Comparison of ENCODE assay signal across 1 cellular context in genomic region chr4:8547108-8547911, GRCh38.
A peak's percentile ranks its signal among the peaks of the same experiment; 100 is the strongest.
TF ChIP-seq lines count a peak whose summit lies in the region.

No MANE protein-coding gene starts in this region.

TF ChIP-seq in K562, 482 proteins besides CTCF, POLR2A, EP300 and RAD21 (continued from another document and continues in another):
- TF ChIP-seq, protein P1, sequence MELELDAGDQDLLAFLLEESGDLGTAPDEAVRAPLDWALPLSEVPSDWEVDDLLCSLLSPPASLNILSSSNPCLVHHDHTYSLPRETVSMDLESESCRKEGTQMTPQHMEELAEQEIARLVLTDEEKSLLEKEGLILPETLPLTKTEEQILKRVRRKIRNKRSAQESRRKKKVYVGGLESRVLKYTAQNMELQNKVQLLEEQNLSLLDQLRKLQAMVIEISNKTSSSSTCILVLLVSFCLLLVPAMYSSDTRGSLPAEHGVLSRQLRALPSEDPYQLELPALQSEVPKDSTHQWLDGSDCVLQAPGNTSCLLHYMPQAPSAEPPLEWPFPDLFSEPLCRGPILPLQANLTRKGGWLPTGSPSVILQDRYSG (tag; conservative IDR thresholded peaks at IDR 0.05; ENCODE audit: low read depth), result no peak
- no peak for TF ChIP-seq ZNF707 (CRISPR knock-in tag; conservative IDR thresholded peaks at IDR 0.05)
- TF ChIP-seq MBD1 (CRISPR knock-in tag; IDR thresholded peaks at IDR 0.05), result no peak
- TF ChIP-seq JUNB (CRISPR knock-in tag; conservative IDR thresholded peaks at IDR 0.05), result no peak
- TF ChIP-seq, protein P2, sequence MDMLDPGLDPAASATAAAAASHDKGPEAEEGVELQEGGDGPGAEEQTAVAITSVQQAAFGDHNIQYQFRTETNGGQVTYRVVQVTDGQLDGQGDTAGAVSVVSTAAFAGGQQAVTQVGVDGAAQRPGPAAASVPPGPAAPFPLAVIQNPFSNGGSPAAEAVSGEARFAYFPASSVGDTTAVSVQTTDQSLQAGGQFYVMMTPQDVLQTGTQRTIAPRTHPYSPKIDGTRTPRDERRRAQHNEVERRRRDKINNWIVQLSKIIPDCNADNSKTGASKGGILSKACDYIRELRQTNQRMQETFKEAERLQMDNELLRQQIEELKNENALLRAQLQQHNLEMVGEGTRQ (CRISPR knock-in tag; IDR thresholded peaks at IDR 0.05), result no peak
- no peak for TF ChIP-seq ZNF407 (IDR thresholded peaks at IDR 0.05; ENCODE audit: low read depth)
- TF ChIP-seq CREB3L1 (IDR thresholded peaks at IDR 0.05; ENCODE audit: borderline replicate concordance, low read depth), result peak; percentile 40; the same call in 1 of the 2 replicates
- TF ChIP-seq, protein P3, sequence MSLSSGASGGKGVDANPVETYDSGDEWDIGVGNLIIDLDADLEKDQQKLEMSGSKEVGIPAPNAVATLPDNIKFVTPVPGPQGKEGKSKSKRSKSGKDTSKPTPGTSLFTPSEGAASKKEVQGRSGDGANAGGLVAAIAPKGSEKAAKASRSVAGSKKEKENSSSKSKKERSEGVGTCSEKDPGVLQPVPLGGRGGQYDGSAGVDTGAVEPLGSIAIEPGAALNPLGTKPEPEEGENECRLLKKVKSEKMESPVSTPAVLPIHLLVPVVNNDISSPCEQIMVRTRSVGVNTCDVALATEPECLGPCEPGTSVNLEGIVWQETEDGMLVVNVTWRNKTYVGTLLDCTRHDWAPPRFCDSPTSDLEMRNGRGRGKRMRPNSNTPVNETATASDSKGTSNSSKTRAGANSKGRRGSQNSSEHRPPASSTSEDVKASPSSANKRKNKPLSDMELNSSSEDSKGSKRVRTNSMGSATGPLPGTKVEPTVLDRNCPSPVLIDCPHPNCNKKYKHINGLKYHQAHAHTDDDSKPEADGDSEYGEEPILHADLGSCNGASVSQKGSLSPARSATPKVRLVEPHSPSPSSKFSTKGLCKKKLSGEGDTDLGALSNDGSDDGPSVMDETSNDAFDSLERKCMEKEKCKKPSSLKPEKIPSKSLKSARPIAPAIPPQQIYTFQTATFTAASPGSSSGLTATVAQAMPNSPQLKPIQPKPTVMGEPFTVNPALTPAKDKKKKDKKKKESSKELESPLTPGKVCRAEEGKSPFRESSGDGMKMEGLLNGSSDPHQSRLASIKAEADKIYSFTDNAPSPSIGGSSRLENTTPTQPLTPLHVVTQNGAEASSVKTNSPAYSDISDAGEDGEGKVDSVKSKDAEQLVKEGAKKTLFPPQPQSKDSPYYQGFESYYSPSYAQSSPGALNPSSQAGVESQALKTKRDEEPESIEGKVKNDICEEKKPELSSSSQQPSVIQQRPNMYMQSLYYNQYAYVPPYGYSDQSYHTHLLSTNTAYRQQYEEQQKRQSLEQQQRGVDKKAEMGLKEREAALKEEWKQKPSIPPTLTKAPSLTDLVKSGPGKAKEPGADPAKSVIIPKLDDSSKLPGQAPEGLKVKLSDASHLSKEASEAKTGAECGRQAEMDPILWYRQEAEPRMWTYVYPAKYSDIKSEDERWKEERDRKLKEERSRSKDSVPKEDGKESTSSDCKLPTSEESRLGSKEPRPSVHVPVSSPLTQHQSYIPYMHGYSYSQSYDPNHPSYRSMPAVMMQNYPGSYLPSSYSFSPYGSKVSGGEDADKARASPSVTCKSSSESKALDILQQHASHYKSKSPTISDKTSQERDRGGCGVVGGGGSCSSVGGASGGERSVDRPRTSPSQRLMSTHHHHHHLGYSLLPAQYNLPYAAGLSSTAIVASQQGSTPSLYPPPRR (CRISPR knock-in tag; IDR thresholded peaks at IDR 0.05; ENCODE audit: borderline replicate concordance), result no peak
- no peak for TF ChIP-seq ZNF133 (CRISPR knock-in tag; IDR thresholded peaks at IDR 0.05)
- TF ChIP-seq THRAP3 (IDR thresholded peaks at IDR 0.05; ENCODE audit: borderline replicate concordance), result no peak
- no peak for TF ChIP-seq PURB (CRISPR knock-in tag; IDR thresholded peaks at IDR 0.05; ENCODE audit: low read depth)
- no peak for TF ChIP-seq NKRF (IDR thresholded peaks at IDR 0.05; ENCODE audit: borderline replicate concordance)
- no peak for TF ChIP-seq PML (IDR thresholded peaks at IDR 0.05; ENCODE audit: low read length)
- no peak for TF ChIP-seq GATA2 (CRISPR knock-in tag; IDR thresholded peaks at IDR 0.05)
- no peak for TF ChIP-seq HOXB6 (CRISPR knock-in tag; IDR thresholded peaks at IDR 0.05; ENCODE audit: borderline replicate concordance)
- TF ChIP-seq NR2C1 (IDR thresholded peaks at IDR 0.05), result no peak
- peak; percentile 44 for TF ChIP-seq NR2C1 (tag; IDR thresholded peaks at IDR 0.05)
- no peak for TF ChIP-seq PHB (CRISPR knock-in tag; IDR thresholded peaks at IDR 0.05)
- TF ChIP-seq ZNF830 (CRISPR knock-in tag; IDR thresholded peaks at IDR 0.05), result no peak
- TF ChIP-seq CCAR2 (IDR thresholded peaks at IDR 0.05; ENCODE audit: low read depth, low read length), result no peak
